1 cellular context compared by ENCODE assay signal in the genomic region with DNA sequence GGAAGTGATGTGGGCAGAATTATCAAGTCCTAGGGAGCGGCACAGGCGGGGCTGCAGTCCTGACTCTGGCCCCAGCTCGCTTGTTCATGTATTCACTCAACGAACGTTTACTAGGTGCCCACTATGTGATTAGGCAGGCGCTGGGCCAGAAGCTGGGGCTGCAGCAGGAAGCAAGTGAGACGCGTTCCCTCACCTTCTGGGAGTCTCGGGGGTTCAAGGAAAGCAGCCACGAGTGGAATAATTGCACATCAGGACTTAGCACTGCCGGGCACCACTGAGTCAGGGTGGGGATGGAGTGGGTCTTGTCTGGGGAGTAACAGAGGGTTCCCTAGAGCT.
TF ChIP-seq lines count a peak whose summit lies in the region.

No MANE protein-coding gene starts in this region.

TF ChIP-seq in IMR-90, 13 proteins besides CTCF, POLR2A, EP300 and RAD21:
- no peak for TF ChIP-seq MAZ (IDR thresholded peaks at IDR 0.05; ENCODE audit: borderline replicate concordance, low read depth, low read length)
- TF ChIP-seq RCOR1 (IDR thresholded peaks at IDR 0.05; ENCODE audit: insufficient replicate concordance, low read length), result no peak
- no peak for TF ChIP-seq NFE2L2 (IDR thresholded peaks at IDR 0.05; ENCODE audit: low read depth, low read length)
- no peak for TF ChIP-seq RFX5 (IDR thresholded peaks at IDR 0.05; ENCODE audit: low read depth, low read length)
- no peak for TF ChIP-seq SMC3 (IDR thresholded peaks at IDR 0.05; ENCODE audit: low read depth, low read length)
- TF ChIP-seq CEBPB (IDR thresholded peaks at IDR 0.05; ENCODE audit: low read depth, low read length), result no peak
- TF ChIP-seq CHD1 (IDR thresholded peaks at IDR 0.05; ENCODE audit: low read depth, low read length), result no peak
- TF ChIP-seq MAFK (IDR thresholded peaks at IDR 0.05; ENCODE audit: low read depth, low read length), result no peak
- no peak for TF ChIP-seq BHLHE40 (IDR thresholded peaks at IDR 0.05; ENCODE audit: low read depth, low read length)
- TF ChIP-seq, protein P1, sequence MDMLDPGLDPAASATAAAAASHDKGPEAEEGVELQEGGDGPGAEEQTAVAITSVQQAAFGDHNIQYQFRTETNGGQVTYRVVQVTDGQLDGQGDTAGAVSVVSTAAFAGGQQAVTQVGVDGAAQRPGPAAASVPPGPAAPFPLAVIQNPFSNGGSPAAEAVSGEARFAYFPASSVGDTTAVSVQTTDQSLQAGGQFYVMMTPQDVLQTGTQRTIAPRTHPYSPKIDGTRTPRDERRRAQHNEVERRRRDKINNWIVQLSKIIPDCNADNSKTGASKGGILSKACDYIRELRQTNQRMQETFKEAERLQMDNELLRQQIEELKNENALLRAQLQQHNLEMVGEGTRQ (IDR thresholded peaks at IDR 0.05; ENCODE audit: low read depth, low read length), result no peak
- no peak for TF ChIP-seq FOS (IDR thresholded peaks at IDR 0.05; ENCODE audit: low read depth, low read length)
- no peak for TF ChIP-seq MXI1 (IDR thresholded peaks at IDR 0.05; ENCODE audit: borderline replicate concordance, low read depth, low read length)
- TF ChIP-seq, protein P2, sequence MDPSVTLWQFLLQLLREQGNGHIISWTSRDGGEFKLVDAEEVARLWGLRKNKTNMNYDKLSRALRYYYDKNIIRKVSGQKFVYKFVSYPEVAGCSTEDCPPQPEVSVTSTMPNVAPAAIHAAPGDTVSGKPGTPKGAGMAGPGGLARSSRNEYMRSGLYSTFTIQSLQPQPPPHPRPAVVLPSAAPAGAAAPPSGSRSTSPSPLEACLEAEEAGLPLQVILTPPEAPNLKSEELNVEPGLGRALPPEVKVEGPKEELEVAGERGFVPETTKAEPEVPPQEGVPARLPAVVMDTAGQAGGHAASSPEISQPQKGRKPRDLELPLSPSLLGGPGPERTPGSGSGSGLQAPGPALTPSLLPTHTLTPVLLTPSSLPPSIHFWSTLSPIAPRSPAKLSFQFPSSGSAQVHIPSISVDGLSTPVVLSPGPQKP (IDR thresholded peaks at IDR 0.05; ENCODE audit: borderline replicate concordance, low read depth, low read length), result no peak
TF ChIP-seq in IMR-90: peak in this region for 0.
